24 cellular contexts compared by ENCODE assay signal in genomic region chr7:149001427-149002068, GRCh38.
"Had no signal": no experiment of that assay in that cellular context is flagged by ENCODE, and none has a peak within 500 bp of the region (broad histone marks: within the 10 kb centered on the region; RNA-seq: fewer than 3 reads in every experiment).

No MANE protein-coding gene starts in this region.

- H3K9me3 ChIP-seq: colonic mucosa, esophagus squamous epithelium, gastroesophageal sphincter, upper lobe of left lung had no signal

- H3K27me3 ChIP-seq: colonic mucosa, dorsolateral prefrontal cortex, esophagus squamous epithelium, gastroesophageal sphincter, upper lobe of left lung had no signal

- FAIRE-seq: astrocyte, islet of Langerhans, small intestine had no signal

- DNase-seq: activated B cell treated with CpG ODN at 0.5 μM for 24 hours; activated CD4-positive, alpha-beta T cell treated with anti-CD3 and anti-CD28 coated beads, Interleukin-2, amount 50 U/mL, for 1 hour; activated naive CD8-positive, alpha-beta T cell treated with anti-CD3 and anti-CD28 coated beads for 36 hours; activated T-cell treated with anti-CD3 and anti-CD28 coated beads, Interleukin-2, amount 50 U/mL, for 1 hour; colonic mucosa; dorsolateral prefrontal cortex; esophagus squamous epithelium; head of caudate nucleus; left ventricle myocardium superior; mammary epithelial cell; midbrain; occipital lobe; small intestine; stimulated activated CD4-positive, alpha-beta T cell treated with anti-CD3 and anti-CD28 coated beads, Interleukin-2, amount 100 ng/mL, for 48 hours; stimulated activated CD8-positive, alpha-beta memory T cell treated with anti-CD3 and anti-CD28 coated beads, Interleukin-4, amount 100 ng/mL, for 48 hours; stimulated activated naive B cell treated with anti-CD40 and anti-IgM and Interleukin-4, amounts not matched to agents 10 μg/mL and 1 μg/mL and 100 μg/mL, for 72 hours; T-helper 1 cell; T1000; upper lobe of left lung had no signal

- ATAC-seq: gastroesophageal sphincter; left ventricle myocardium superior; sciatic nerve; stimulated activated naive B cell treated with anti-CD40 and anti-IgM and Interleukin-4, amounts not matched to agents 10 μg/mL and 1 μg/mL and 100 μg/mL, for 72 hours had no signal

- H3K4me3 ChIP-seq: colonic mucosa, dorsolateral prefrontal cortex, esophagus squamous epithelium, gastroesophageal sphincter, upper lobe of left lung had no signal

- H3K4me1 Mint-ChIP-seq: activated naive CD8-positive, alpha-beta T cell treated with anti-CD3 and anti-CD28 coated beads for 36 hours; nephron had no signal

- H3K4me3 Mint-ChIP-seq: activated B cell treated with CpG ODN at 0.5 μM for 24 hours; activated naive CD8-positive, alpha-beta T cell treated with anti-CD3 and anti-CD28 coated beads for 36 hours; nephron; stimulated activated naive B cell treated with anti-CD40 and anti-IgM and Interleukin-4, amounts not matched to agents 10 μg/mL and 1 μg/mL and 100 μg/mL, for 72 hours had no signal

- H3K27ac ChIP-seq: colonic mucosa, dorsolateral prefrontal cortex, esophagus squamous epithelium, gastroesophageal sphincter, upper lobe of left lung had no signal

- H3K27me3 Mint-ChIP-seq: activated B cell treated with CpG ODN at 0.5 μM for 24 hours; activated naive CD8-positive, alpha-beta T cell treated with anti-CD3 and anti-CD28 coated beads for 36 hours; stimulated activated naive B cell treated with anti-CD40 and anti-IgM and Interleukin-4, amounts not matched to agents 10 μg/mL and 1 μg/mL and 100 μg/mL, for 72 hours had no signal

- H3K27ac Mint-ChIP-seq: activated B cell treated with CpG ODN at 0.5 μM for 24 hours; activated naive CD8-positive, alpha-beta T cell treated with anti-CD3 and anti-CD28 coated beads for 36 hours; stimulated activated naive B cell treated with anti-CD40 and anti-IgM and Interleukin-4, amounts not matched to agents 10 μg/mL and 1 μg/mL and 100 μg/mL, for 72 hours had no signal

- H3K4me1 ChIP-seq: colonic mucosa had no signal
